Comparison of ENCODE assay signal across 25 cellular contexts in the genomic region with DNA sequence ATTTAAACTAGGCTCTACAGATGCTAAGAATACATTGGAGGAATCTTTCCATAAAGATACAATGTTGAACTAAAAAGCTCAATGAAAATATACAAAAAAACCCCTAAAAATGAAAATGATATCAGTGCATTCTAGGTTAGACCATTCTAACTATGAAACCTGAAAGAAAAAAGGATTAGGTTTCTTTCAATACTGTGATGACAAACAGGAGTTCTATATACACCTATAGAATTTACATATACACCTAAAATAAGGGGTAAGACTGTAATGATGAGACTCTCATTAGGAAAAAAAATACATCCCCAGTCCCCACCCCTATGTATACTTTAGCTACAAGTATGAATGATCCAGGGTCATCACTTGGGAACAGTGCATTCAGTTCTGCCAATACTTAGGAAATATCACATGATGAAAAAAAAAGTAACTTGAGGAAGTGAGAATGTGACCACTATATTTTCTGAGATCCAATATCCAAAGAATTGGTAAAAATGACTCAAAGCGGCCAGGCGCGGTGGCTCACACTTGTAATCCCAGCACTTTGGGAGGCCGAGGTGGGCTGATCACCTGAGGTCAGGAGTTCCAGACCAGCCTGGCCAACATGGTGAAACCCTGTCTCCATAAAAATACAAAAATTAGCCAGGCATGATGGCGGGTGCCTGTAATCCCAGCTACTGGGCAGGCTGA. TPM values are rescaled to one million over a fixed set of nuclear protein-coding genes. Genes with fewer than 3 reads are reported as not detected.
DNase-seq lines count a peak whose midpoint lies in the region; ATAC-seq and TF ChIP-seq lines count a peak whose summit lies in the region.
"Had no signal": no experiment of that assay in that cellular context is flagged by ENCODE, and none has a peak within 500 bp of the region (broad histone marks: within the 10 kb centered on the region; RNA-seq: fewer than 3 reads in every experiment).

No MANE protein-coding gene starts in this region.

- no peak for TF ChIP-seq CTCF in mesothelial cell of epicardium (IDR thresholded peaks at IDR 0.05; ENCODE audit: unreplicated experiment)

- no peak for DNase-seq in activated T-cell treated with anti-CD3 and anti-CD28 coated beads, Interleukin-2, amount 50 U/mL, for 24 hours
- DNase-seq in activated T-cell treated with anti-CD3 and anti-CD28 coated beads, Interleukin-2, amount 50 U/mL, for 4 hours, result no peak
- DNase-seq in mesothelial cell of epicardium (ENCODE audit: low spot score in 2 of 2, unreplicated experiment in 2 of 2) (no peak), putamen (ENCODE audit: low spot score) (no peak), epidermal melanocyte (ENCODE audit: insufficient read length, low spot score) (no peak), kidney tubule cell (ENCODE audit: low spot score) (no peak)
- DNase-seq: activated CD4-positive, CD25-positive, alpha-beta regulatory T cell treated with anti-CD3 and anti-CD28 coated beads, Interleukin-2, amount 50 U/mL, for 72 hours; activated CD8-positive, alpha-beta memory T cell treated with anti-CD3 and anti-CD28 coated beads, Interleukin-2, amount 10 ng/mL, durations not matched to agents 7 days and 5 days; activated effector memory CD4-positive, alpha-beta T cell treated with Interleukin-2 at 50 U/mL for 16 hours; anterior cingulate cortex; DMS 273 treated with DMSO at 0.1 percent for 48 hours; glutamatergic neuron; NCI-H2029; NCI-H524; occipital lobe; right cardiac atrium; SHP77 treated with DMSO at 0.1 percent for 48 hours; stimulated activated CD4-positive, alpha-beta T cell treated with anti-CD3 and anti-CD28 coated beads, Interleukin-15, amount 100 ng/mL, for 24 hours; stimulated activated naive CD4-positive, alpha-beta T cell treated with Interleukin-2 at 50 U/mL for 16 hours; upper lobe of left lung had no signal

- no peak for ATAC-seq in activated T-cell treated with anti-CD3 and anti-CD28 coated beads, Interleukin-2, amount 50 U/mL, for 4 hours
- ATAC-seq in GM21526 (IDR thresholded peaks at IDR 0.05; ENCODE audit: low FRiP score, unreplicated experiment) (peak; percentile 55), HG03460 (IDR thresholded peaks at IDR 0.05; ENCODE audit: unreplicated experiment) (peak; percentile 50)
- ATAC-seq: A549; activated CD8-positive, alpha-beta memory T cell treated with anti-CD3 and anti-CD28 coated beads, Interleukin-2, amount 10 ng/mL, durations not matched to agents 7 days and 5 days; right cardiac atrium had no signal

- H3K4me3 Mint-ChIP-seq in activated T-cell treated with anti-CD3 and anti-CD28 coated beads, Interleukin-2, amount 50 U/mL, for 24 hours, result no peak overlapping the region
- no peak overlapping the region for H3K4me3 Mint-ChIP-seq in activated T-cell treated with anti-CD3 and anti-CD28 coated beads, Interleukin-2, amount 50 U/mL, for 4 hours
- H3K4me3 Mint-ChIP-seq in mesothelial cell of epicardium, result no peak overlapping the region
- H3K4me3 Mint-ChIP-seq: activated CD8-positive, alpha-beta memory T cell treated with anti-CD3 and anti-CD28 coated beads, Interleukin-2, amount 10 ng/mL, durations not matched to agents 7 days and 5 days; central memory CD8-positive, alpha-beta T cell; T-helper 1 cell treated with Interleukin-12 subunit alpha and Interleukin-12 subunit beta and Interleukin-4 antibody, amounts not matched to agents 30 μg/mL and 1 μg/mL, for 36 hours had no signal

- H3K27ac Mint-ChIP-seq in activated T-cell treated with anti-CD3 and anti-CD28 coated beads, Interleukin-2, amount 50 U/mL, for 24 hours, result peak overlapping the region; percentile 65
- peak overlapping the region; percentile 39 for H3K27ac Mint-ChIP-seq in mesothelial cell of epicardium
- H3K27ac Mint-ChIP-seq: activated CD8-positive, alpha-beta memory T cell treated with anti-CD3 and anti-CD28 coated beads, Interleukin-2, amount 10 ng/mL, durations not matched to agents 7 days and 5 days; T-helper 1 cell treated with Interleukin-12 subunit alpha and Interleukin-12 subunit beta and Interleukin-4 antibody, amounts not matched to agents 30 μg/mL and 1 μg/mL, for 36 hours had no signal

- H3K9me3 Mint-ChIP-seq in activated T-cell treated with anti-CD3 and anti-CD28 coated beads, Interleukin-2, amount 50 U/mL, for 24 hours, result no peaks in the 10 kb centered on the region
- no peaks in the 10 kb centered on the region for H3K9me3 Mint-ChIP-seq in activated T-cell treated with anti-CD3 and anti-CD28 coated beads, Interleukin-2, amount 50 U/mL, for 4 hours
- H3K9me3 Mint-ChIP-seq in mesothelial cell of epicardium, result peaks cover 4% of the 10 kb centered on the region
- H3K9me3 Mint-ChIP-seq: central memory CD8-positive, alpha-beta T cell had no signal

- H3K27me3 Mint-ChIP-seq in activated T-cell treated with anti-CD3 and anti-CD28 coated beads, Interleukin-2, amount 50 U/mL, for 24 hours, result no peaks in the 10 kb centered on the region
- H3K27me3 Mint-ChIP-seq in activated T-cell treated with anti-CD3 and anti-CD28 coated beads, Interleukin-2, amount 50 U/mL, for 4 hours (ENCODE audit: low read depth), result no peaks in the 10 kb centered on the region
- H3K27me3 Mint-ChIP-seq in mesothelial cell of epicardium (ENCODE audit: low read depth), result no peaks in the 10 kb centered on the region
- H3K27me3 Mint-ChIP-seq: activated CD8-positive, alpha-beta memory T cell treated with anti-CD3 and anti-CD28 coated beads, Interleukin-2, amount 10 ng/mL, durations not matched to agents 7 days and 5 days; central memory CD8-positive, alpha-beta T cell had no signal

- H3K4me1 Mint-ChIP-seq in activated T-cell treated with anti-CD3 and anti-CD28 coated beads, Interleukin-2, amount 50 U/mL, for 24 hours (ENCODE audit: low read depth), result peaks cover 38% of the 10 kb centered on the region
- H3K4me1 Mint-ChIP-seq in activated T-cell treated with anti-CD3 and anti-CD28 coated beads, Interleukin-2, amount 50 U/mL, for 4 hours (ENCODE audit: low read depth), result peaks cover 21% of the 10 kb centered on the region
- H3K4me1 Mint-ChIP-seq in mesothelial cell of epicardium, result peaks cover 2% of the 10 kb centered on the region
- H3K4me1 Mint-ChIP-seq: activated CD8-positive, alpha-beta memory T cell treated with anti-CD3 and anti-CD28 coated beads, Interleukin-2, amount 10 ng/mL, durations not matched to agents 7 days and 5 days had no signal

- peaks cover 56% of the 10 kb centered on the region for H3K36me3 Mint-ChIP-seq in activated T-cell treated with anti-CD3 and anti-CD28 coated beads, Interleukin-2, amount 50 U/mL, for 24 hours (ENCODE audit: low read depth)
- peaks cover 9% of the 10 kb centered on the region for H3K36me3 Mint-ChIP-seq in activated T-cell treated with anti-CD3 and anti-CD28 coated beads, Interleukin-2, amount 50 U/mL, for 4 hours (ENCODE audit: insufficient read depth)
- peaks cover 15% of the 10 kb centered on the region for H3K36me3 Mint-ChIP-seq in mesothelial cell of epicardium

RNA-seq across cellular contexts. Expression of gene SELENOF, which starts 26.3 kb away (rescaled TPM):
- 100 to 1,000 TPM; 193 to 211 (median 204) TPM for total RNA-seq in activated T-cell treated with anti-CD3 and anti-CD28 coated beads, Interleukin-2, amount 50 U/mL, for 4 hours
- total RNA-seq in mesothelial cell of epicardium, result 148 to 155 TPM (median 150 TPM) in 3 replicates

RNA-seq across cellular contexts. Expression of gene HS2ST1, which starts 26.8 kb away (rescaled TPM):
- 10 to 100 TPM; 15.0 to 18.0 (median 16.3) TPM for total RNA-seq in activated T-cell treated with anti-CD3 and anti-CD28 coated beads, Interleukin-2, amount 50 U/mL, for 4 hours
- total RNA-seq in mesothelial cell of epicardium, result 37.3 to 40.2 TPM (median 37.8 TPM) in 3 replicates

Comparison
In these comparisons a context has a peak if more than half of its experiments do, and no peak if none do; other contexts are left out.
1. ATAC-seq: peak in GM21526 (single experiment) and HG03460 (single experiment); none in activated T-cell treated with anti-CD3 and anti-CD28 coated beads, Interleukin-2, amount 50 U/mL, for 4 hours (0 of 2).